In genomic region chr11:109184376-109184775, GRCh38 we compare ENCODE assay signal across 23 cellular contexts.
"Had no signal": no experiment of that assay in that cellular context is flagged by ENCODE, and none has a peak within 500 bp of the region (broad histone marks: within the 10 kb centered on the region; RNA-seq: fewer than 3 reads in every experiment).

No MANE protein-coding gene starts in this region.

- H3K4me3 ChIP-seq: K562 had no signal

- H3K9me3 ChIP-seq: SK-N-SH had no signal

- H3K27ac ChIP-seq: HL-60, KMS-11, RWPE1 had no signal

- FAIRE-seq: HTR-8/SVneo, K562 had no signal

- ATAC-seq: K562, Panc1 had no signal

- H3K9ac ChIP-seq: KMS-11, SK-N-SH had no signal

- DNase-seq: Kasumi-1; MM.1S; NCI-H1092 treated with DMSO at 0.1 percent for 48 hours; NCI-H1436; NCI-H187; NCI-H2029; NCI-H2171 treated with DMSO at 0.1 percent for 48 hours; NCI-H345; NCI-H446 treated with DMSO at 0.1 percent for 48 hours; NCI-H510A treated with DMSO at 0.1 percent for 48 hours; NCI-H526; NCI-H774; NK-92 treated with Interleukin-12 subunit alpha and Interleukin-12 subunit beta, amount 100 ng/mL, for 24 hours; PC-3; SHP77; SK-N-SH; SW 1271 had no signal

- H3K4me2 ChIP-seq: KMS-11, SK-N-SH had no signal
